Comparison of ENCODE assay signal across 28 cellular contexts in genomic region chr3:132286035-132286434, GRCh38. TPM values are rescaled to one million over a fixed set of nuclear protein-coding genes. Genes with fewer than 3 reads are reported as not detected.
DNase-seq lines count a peak whose midpoint lies in the region; ATAC-seq, FAIRE-seq and TF ChIP-seq lines count a peak whose summit lies in the region.
"Had no signal": no experiment of that assay in that cellular context is flagged by ENCODE, and none has a peak within 500 bp of the region (broad histone marks: within the 10 kb centered on the region; RNA-seq: fewer than 3 reads in every experiment).

No MANE protein-coding gene starts in this region.

- H3K27me3 ChIP-seq in BLaER1 treated with 17β-estradiol and CSF1 and Interleukin-3, amounts not matched to agents 10 nM and 100 nM = no peaks in the 10 kb centered on the region
- H3K27me3 ChIP-seq in HUES64 (ENCODE audit: insufficient read depth, low read length) = no peaks in the 10 kb centered on the region
- no peaks in the 10 kb centered on the region for H3K27me3 ChIP-seq in esophagus muscularis mucosa
- H3K27me3 ChIP-seq in neutrophil = no peaks in the 10 kb centered on the region
- H3K27me3 ChIP-seq: BLaER1, SJSA1 had no signal

- WGBS in HUES64 = 67% methylated on average over 1 of the region's 1 CpG
- WGBS in esophagus muscularis mucosa = 79% methylated on average over 1 of the region's 1 CpG

- peak overlapping the region in 8 of 11 experiments; percentile 71 to 95 (median 92); a peak in 15 of 22 replicates for H3K27ac ChIP-seq in BLaER1 treated with 17β-estradiol and CSF1 and Interleukin-3, amounts not matched to agents 10 nM and 100 nM
- peak overlapping the region; percentile 28; the same call in 1 of the 2 replicates for H3K27ac ChIP-seq in HUES64 (ENCODE audit: low read depth, low read length)
- H3K27ac ChIP-seq in esophagus muscularis mucosa (replicated peaks in 1 of 4) = no peak overlapping the region
- H3K27ac ChIP-seq in neutrophil = peak overlapping the region; percentile 91
- H3K27ac ChIP-seq: BLaER1, GM23248, SJSA1 had no signal

- no peak overlapping the region for H3K27ac Mint-ChIP-seq in stimulated activated memory B cell treated with anti-CD40 and anti-IgM and Interleukin-4, amounts not matched to agents 10 μg/mL and 1 μg/mL and 100 μg/mL, for 72 hours
- H3K27ac Mint-ChIP-seq: CD4-positive, alpha-beta T cell had no signal

- no peak overlapping the region for H3K9ac ChIP-seq in BLaER1 treated with 17β-estradiol and CSF1 and Interleukin-3, amounts not matched to agents 10 nM and 100 nM
- no peak overlapping the region for H3K9ac ChIP-seq in HUES64 (ENCODE audit: low read depth, low read length)
- H3K9ac ChIP-seq: BLaER1, GM23248 had no signal

- peaks cover 0 to 100% (median 70%) of the 10 kb centered on the region in 10 experiments; a peak in 17 of 20 replicates for H3K4me1 ChIP-seq in BLaER1 treated with 17β-estradiol and CSF1 and Interleukin-3, amounts not matched to agents 10 nM and 100 nM
- H3K4me1 ChIP-seq in HUES64 (ENCODE audit: insufficient read depth, low read length) = peaks cover 27% of the 10 kb centered on the region
- no peaks in the 10 kb centered on the region for H3K4me1 ChIP-seq in esophagus muscularis mucosa
- H3K4me1 ChIP-seq in neutrophil (ENCODE audit: control insufficient read depth in 1 of 2, insufficient read depth in 1 of 2, low read depth in 1 of 2, low read length in 1 of 2) = peaks cover 72 to 91% of the 10 kb centered on the region in 2 experiments
- H3K4me1 ChIP-seq: SJSA1 had no signal

- intact Hi-C loops in esophagus muscularis mucosa (cut with DNase I) = no loop called here

- peaks cover 10% of the 10 kb centered on the region for H3K27me3 Mint-ChIP-seq in stimulated activated memory B cell treated with anti-CD40 and anti-IgM and Interleukin-4, amounts not matched to agents 10 μg/mL and 1 μg/mL and 100 μg/mL, for 72 hours

- peaks cover 0 to 65% (median 10%) of the 10 kb centered on the region in 11 experiments; a peak in 15 of 22 replicates for H3K9me3 ChIP-seq in BLaER1 treated with 17β-estradiol and CSF1 and Interleukin-3, amounts not matched to agents 10 nM and 100 nM (replicated peaks in 1 of 11)
- H3K9me3 ChIP-seq in HUES64 (ENCODE audit: insufficient read depth, low read depth, low read length) (0 out of 2 replicates have a peak, but pooled peaks cover 7% of the 10 kb centered on the region), esophagus muscularis mucosa (peaks cover 0 to 4% (median 0%) of the 10 kb centered on the region in 4 donors), neutrophil (no peaks in the 10 kb centered on the region)
- H3K9me3 ChIP-seq: BLaER1, SJSA1 had no signal

- TF ChIP-seq CTCF in esophagus muscularis mucosa (IDR thresholded peaks at IDR 0.05) (no peak), neutrophil (IDR thresholded peaks at IDR 0.05) (no peak)

- H3K4me3 ChIP-seq in BLaER1 treated with 17β-estradiol and CSF1 and Interleukin-3, amounts not matched to agents 10 nM and 100 nM = no peak overlapping the region
- no peak overlapping the region for H3K4me3 ChIP-seq in HUES64 (ENCODE audit: low read length)
- no peak overlapping the region for H3K4me3 ChIP-seq in esophagus muscularis mucosa
- no peak overlapping the region for H3K4me3 ChIP-seq in neutrophil (ENCODE audit: low read depth in 1 of 2, low read length in 1 of 2)
- H3K4me3 ChIP-seq: BLaER1, GM23248, SJSA1 had no signal

- TF ChIP-seq EP300 in esophagus muscularis mucosa (IDR thresholded peaks at IDR 0.05) = no peak

- H3K4me1 Mint-ChIP-seq in stimulated activated memory B cell treated with anti-CD40 and anti-IgM and Interleukin-4, amounts not matched to agents 10 μg/mL and 1 μg/mL and 100 μg/mL, for 72 hours = no peaks in the 10 kb centered on the region

- peaks cover 0 to 14% (median 0%) of the 10 kb centered on the region in 11 experiments; a peak in 2 of 22 replicates for H3K36me3 ChIP-seq in BLaER1 treated with 17β-estradiol and CSF1 and Interleukin-3, amounts not matched to agents 10 nM and 100 nM
- H3K36me3 ChIP-seq in HUES64 (ENCODE audit: insufficient read depth, low read length) (no peaks in the 10 kb centered on the region), esophagus muscularis mucosa (no peaks in the 10 kb centered on the region), neutrophil (no peaks in the 10 kb centered on the region)
- H3K36me3 ChIP-seq: BLaER1, SJSA1 had no signal

- DNase-seq in esophagus muscularis mucosa (ENCODE audit: extremely low spot score) (peak; percentile 7), islet precursor cell (no peak), GM12892 (ENCODE audit: insufficient read length) (no peak)
- DNase-seq: CD4-positive, alpha-beta T cell; COR-L47; DMS53; GM23248; HCEC 1CT; Karpas-422; NCI-H1092; NCI-H1417 treated with DMSO at 0.1 percent for 48 hours; NCI-H187; NCI-H2081 treated with DMSO at 0.1 percent for 48 hours; NCI-H446; NCI-H524 treated with DMSO at 0.1 percent for 48 hours; NCI-H774; NK-92 treated with Interleukin-12 subunit alpha and Interleukin-12 subunit beta, amount 100 ng/mL, for 24 hours; Right ventricle myocardium superior; RPMI8226 had no signal

- H3K36me3 Mint-ChIP-seq in stimulated activated memory B cell treated with anti-CD40 and anti-IgM and Interleukin-4, amounts not matched to agents 10 μg/mL and 1 μg/mL and 100 μg/mL, for 72 hours = no peaks in the 10 kb centered on the region

- FAIRE-seq in GM12892 (lab: Jason Lieb, UNC) = no peak

- ATAC-seq in HG02981 (IDR thresholded peaks at IDR 0.05; ENCODE audit: unreplicated experiment) = no peak
- ATAC-seq in stimulated activated memory B cell treated with anti-CD40 and anti-IgM and Interleukin-4, amounts not matched to agents 10 μg/mL and 1 μg/mL and 100 μg/mL, for 72 hours = no peak

- H3K4me3 Mint-ChIP-seq in stimulated activated memory B cell treated with anti-CD40 and anti-IgM and Interleukin-4, amounts not matched to agents 10 μg/mL and 1 μg/mL and 100 μg/mL, for 72 hours = no peak overlapping the region
- H3K4me3 Mint-ChIP-seq: CD4-positive, alpha-beta T cell had no signal

- peak overlapping the region in 4 of 11 experiments; percentile 78 to 91 (median 82); a peak in 7 of 22 replicates for H3K4me2 ChIP-seq in BLaER1 treated with 17β-estradiol and CSF1 and Interleukin-3, amounts not matched to agents 10 nM and 100 nM
- H3K4me2 ChIP-seq: BLaER1 had no signal

- H4K20me1 ChIP-seq in BLaER1 treated with 17β-estradiol and CSF1 and Interleukin-3, amounts not matched to agents 10 nM and 100 nM = no peaks in the 10 kb centered on the region
- H4K20me1 ChIP-seq: BLaER1 had no signal

- H3K9me3 Mint-ChIP-seq in stimulated activated memory B cell treated with anti-CD40 and anti-IgM and Interleukin-4, amounts not matched to agents 10 μg/mL and 1 μg/mL and 100 μg/mL, for 72 hours = peaks cover 5% of the 10 kb centered on the region
- H3K9me3 Mint-ChIP-seq: CD4-positive, alpha-beta T cell had no signal

- no peak for TF ChIP-seq POLR2A in esophagus muscularis mucosa (IDR thresholded peaks at IDR 0.05; ENCODE audit: low read depth)
- no peak for TF ChIP-seq POLR2A in GM12892 (IDR thresholded peaks at IDR 0.05; ENCODE audit: low read depth, low read length)

RNA-seq across cellular contexts. Expression of gene ACP3, which starts 31.2 kb away (rescaled TPM):
- 1.2 TPM for polyA plus RNA-seq in HUES64 (2013, experiment 1 of 2)
- polyA plus RNA-seq in HUES64 (2013, experiment 2 of 2) = 2.3 TPM
- 1 to 10 TPM in 3 of 4 donors, under 1 TPM in 1; 0.58 to 2.8 (median 1.9) TPM for total RNA-seq in esophagus muscularis mucosa
- not detected for polyA plus RNA-seq in GM12892 (2012; ENCODE audit: missing spikeins)
- total RNA-seq: A172; CD4-positive, alpha-beta T cell; G401; SJSA1 had no signal

Comparison
In these comparisons a context has a peak if more than half of its experiments do, and no peak if none do; other contexts are left out.
1. H3K27ac ChIP-seq: peak in BLaER1 treated with 17β-estradiol and CSF1 and Interleukin-3, amounts not matched to agents 10 nM and 100 nM (8 of 11), HUES64 (single experiment) and neutrophil (single experiment); none in esophagus muscularis mucosa (0 of 4).